In genomic region chr13:86870388-86870966, GRCh38 we compare ENCODE assay signal across 9 cellular contexts.
A peak's percentile ranks its signal among the peaks of the same experiment; 100 is the strongest.
DNase-seq lines count a peak whose midpoint lies in the region; ATAC-seq and TF ChIP-seq lines count a peak whose summit lies in the region.
"Had no signal": no experiment of that assay in that cellular context is flagged by ENCODE, and none has a peak within 500 bp of the region (broad histone marks: within the 10 kb centered on the region; RNA-seq: fewer than 3 reads in every experiment).

No MANE protein-coding gene starts in this region.

- peak; percentile 3 for DNase-seq in Ammon's horn (ENCODE audit: low spot score)
- DNase-seq in HL-60 (ENCODE audit: low read depth in 1 of 2, low spot score in 1 of 2) = no peak
- no peak for DNase-seq in WERI-Rb-1
- peak; percentile 15 for DNase-seq in kidney tubule cell (ENCODE audit: low spot score)
- DNase-seq in GM19238 (ENCODE audit: insufficient read length, low spot score) = no peak
- no peak for DNase-seq in NCI-H2171 (lab: John Stamatoyannopoulos, UW)
- DNase-seq in NCI-H2029 (lab: John Stamatoyannopoulos, UW) = no peak

- ATAC-seq in HG03457 (IDR thresholded peaks at IDR 0.05; ENCODE audit: unreplicated experiment) = no peak
- ATAC-seq: activated T-helper 17 cell treated with anti-CD3 and anti-CD28 coated beads, Interleukin-2, amount 50 U/mL, for 72 hours had no signal

- no peak overlapping the region for H3K27ac ChIP-seq in HL-60 (replicated peaks)
- H3K27ac ChIP-seq in WERI-Rb-1 = no peak overlapping the region

- no peaks in the 10 kb centered on the region for H3K36me3 ChIP-seq in WERI-Rb-1

- H3K27me3 ChIP-seq in HL-60 (ENCODE audit: insufficient read depth, poor library complexity, severe bottlenecking) (no peaks in the 10 kb centered on the region), WERI-Rb-1 (ENCODE audit: insufficient read depth, low read depth, severe bottlenecking) (no peaks in the 10 kb centered on the region)

- no peaks in the 10 kb centered on the region for H3K9me3 ChIP-seq in WERI-Rb-1 (ENCODE audit: severe bottlenecking)

- no peak overlapping the region for H3K4me3 ChIP-seq in HL-60 (replicated peaks; ENCODE audit: insufficient read depth, low read length)
- no peak overlapping the region for H3K4me3 ChIP-seq in WERI-Rb-1 (ENCODE audit: low read depth, low read length)

- TF ChIP-seq CTCF in HL-60 (IDR thresholded peaks at IDR 0.05; ENCODE audit: insufficient read depth, low read length) (peak; percentile 17), WERI-Rb-1 (IDR thresholded peaks at IDR 0.05; ENCODE audit: low read depth, low read length) (peak; percentile 22; the same call in 1 of the 2 replicates)

Comparison
In these comparisons a context has a peak if more than half of its experiments do, and no peak if none do; other contexts are left out.
1. DNase-seq: peak in Ammon's horn (single experiment) and kidney tubule cell (single experiment); none in HL-60 (0 of 2), WERI-Rb-1 (single experiment), GM19238 (single experiment), NCI-H2171 (single experiment) and NCI-H2029 (single experiment).